ENCODE assay signal across 12 cellular contexts in the genomic region with DNA sequence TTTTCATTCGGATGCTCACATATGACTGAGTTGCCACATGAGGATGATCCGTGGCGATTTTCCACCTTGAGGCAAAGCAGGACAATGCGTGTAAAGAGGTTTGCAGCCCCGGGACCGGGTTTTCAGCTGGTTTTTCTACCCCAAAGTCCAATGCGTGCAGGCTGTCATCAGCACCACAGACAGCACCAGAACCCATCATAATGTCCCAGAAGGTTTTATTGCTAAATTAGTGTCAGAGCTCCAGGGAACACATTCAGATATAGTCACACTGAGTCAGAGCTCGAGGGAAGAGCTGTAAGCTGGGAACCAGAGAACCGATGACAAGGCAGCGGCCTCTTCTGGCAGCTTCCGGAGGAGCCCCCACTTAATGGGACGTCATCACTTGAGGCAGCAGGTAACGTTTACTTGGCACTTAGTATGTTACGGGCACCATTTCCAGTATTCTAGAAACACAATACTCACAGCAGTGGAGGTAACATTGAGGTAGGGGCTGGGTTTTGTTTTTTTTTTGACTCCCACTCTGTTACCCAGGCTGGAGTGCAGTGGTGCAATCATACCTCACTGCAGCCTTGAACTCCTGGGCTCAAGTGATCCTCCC. TPM values are rescaled to one million over a fixed set of nuclear protein-coding genes. Genes with fewer than 3 reads are reported as not detected.
DNase-seq lines count a peak whose midpoint lies in the region; FAIRE-seq and TF ChIP-seq lines count a peak whose summit lies in the region.
"Had no signal": no experiment of that assay in that cellular context is flagged by ENCODE, and none has a peak within 500 bp of the region (broad histone marks: within the 10 kb centered on the region; RNA-seq: fewer than 3 reads in every experiment).

No MANE protein-coding gene starts in this region.

- H4K5ac ChIP-seq in H1 (ENCODE audit: insufficient read length, low read depth, low read length), result no peak overlapping the region

- H3K23me2 ChIP-seq in H1 (ENCODE audit: low read depth, low read length), result no peaks in the 10 kb centered on the region

- H3K27ac Mint-ChIP-seq in type B pancreatic cell (no peak overlapping the region), nephron progenitor cell (no peak overlapping the region)
- H3K27ac Mint-ChIP-seq: activated B cell treated with CpG ODN at 0.5 μM for 24 hours; activated T-cell treated with anti-CD3 and anti-CD28 coated beads, Interleukin-2, amount 50 U/mL, for 72 hours had no signal

- H3K79me1 ChIP-seq in H1 (ENCODE audit: low read depth, low read length), result no peaks in the 10 kb centered on the region

- FAIRE-seq in H1 (lab: Jason Lieb, UNC), result no peak

- peak; percentile 49 to 60 for TF ChIP-seq RAD21 in H1 (IDR thresholded peaks at IDR 0.05 in 1 of 2, conservative IDR thresholded peaks at IDR 0.05 in 1 of 2; ENCODE audit: low read depth in 2 of 2, low read length in 2 of 2)

- no peak overlapping the region for H4K8ac ChIP-seq in H1 (ENCODE audit: extremely low read depth, insufficient read depth, low read length)

- H3K4me1 Mint-ChIP-seq in type B pancreatic cell (ENCODE audit: unreplicated experiment) (no peaks in the 10 kb centered on the region), nephron progenitor cell (peaks cover 23% of the 10 kb centered on the region)
- H3K4me1 Mint-ChIP-seq: activated B cell treated with CpG ODN at 0.5 μM for 24 hours had no signal

- no peak overlapping the region for H3K23ac ChIP-seq in H1 (ENCODE audit: insufficient read length)

- no peak for TF ChIP-seq EP300 in H1 (IDR thresholded peaks at IDR 0.05; ENCODE audit: borderline replicate concordance in 1 of 2, low read depth in 2 of 2, low read length in 2 of 2)

- POLR2A ChIA-PET in H1 (lab: Charles Lee; ENCODE audit: partially characterized antibody), result interaction anchor here (1.4 to 1.5 kb wide), 2 partner anchors 35 to 73 kb away, joined by 3 read pairs; no protein-coding TSS in a partner anchor

- H2BK15ac ChIP-seq in H1 (ENCODE audit: low read length), result no peak overlapping the region

- H3K4me2 ChIP-seq in H1 (ENCODE audit: insufficient read depth in 1 of 2, low read depth in 2 of 2, low read length in 2 of 2), result no peak overlapping the region

- DNase-seq in NCI-H2227 (lab: John Stamatoyannopoulos, UW; ENCODE audit: unreplicated experiment), result peak; percentile 48
- no peak for DNase-seq in NCI-H2227 treated with DMSO at 0.1 percent for 48 hours (lab: John Stamatoyannopoulos, UW)
- peak; percentile 25 for DNase-seq in NCI-H69 (lab: John Stamatoyannopoulos, UW)
- no peak for DNase-seq in H1 (ENCODE audit: low read depth in 1 of 2, low spot score in 2 of 2)
- DNase-seq in type B pancreatic cell (ENCODE audit: extremely low spot score, unreplicated experiment), result no peak
- no peak for DNase-seq in nephron progenitor cell
- DNase-seq in SHP77 treated with DMSO at 0.1 percent for 48 hours (lab: John Stamatoyannopoulos, UW), result no peak
- no peak for DNase-seq in activated CD8-positive, alpha-beta memory T cell treated with anti-CD3 and anti-CD28 coated beads for 24 hours
- DNase-seq: activated B cell treated with CpG ODN at 0.5 μM for 24 hours; activated T-cell treated with anti-CD3 and anti-CD28 coated beads, Interleukin-2, amount 50 U/mL, for 72 hours; DMS79; testis had no signal

- H3K79me2 ChIP-seq in H1 (ENCODE audit: control insufficient read depth in 1 of 2, insufficient read depth in 2 of 2, low read length in 2 of 2), result no peaks in the 10 kb centered on the region

- peaks cover 23% of the 10 kb centered on the region for H3K27me3 Mint-ChIP-seq in type B pancreatic cell
- peaks cover 35% of the 10 kb centered on the region for H3K27me3 Mint-ChIP-seq in nephron progenitor cell (ENCODE audit: low read depth, poor library complexity)

- no peak overlapping the region for H3K4me3 Mint-ChIP-seq in type B pancreatic cell
- H3K4me3 Mint-ChIP-seq in nephron progenitor cell, result no peak overlapping the region
- H3K4me3 Mint-ChIP-seq: activated B cell treated with CpG ODN at 0.5 μM for 24 hours; activated T-cell treated with anti-CD3 and anti-CD28 coated beads, Interleukin-2, amount 50 U/mL, for 72 hours had no signal

- no peak overlapping the region for H2AK5ac ChIP-seq in H1 (ENCODE audit: low read depth, low read length)

- no peaks in the 10 kb centered on the region for H3K9me3 ChIP-seq in H1 (ENCODE audit: insufficient read depth in 2 of 2, low read depth in 1 of 2, low read length in 1 of 2)
- H3K9me3 ChIP-seq: testis had no signal

- no peak overlapping the region for H3K18ac ChIP-seq in H1 (ENCODE audit: extremely low read depth, low read length)

- no peak overlapping the region for H2BK20ac ChIP-seq in H1 (ENCODE audit: low read length)

- H3K14ac ChIP-seq in H1 (ENCODE audit: insufficient read length), result no peak overlapping the region

- no peak overlapping the region for H2BK120ac ChIP-seq in H1 (replicated peaks; ENCODE audit: low read depth, low read length)

- H3K9ac ChIP-seq in H1 (replicated peaks in 1 of 4; ENCODE audit: extremely low read depth in 1 of 4, low read depth in 3 of 4, low read length in 3 of 4), result no peak overlapping the region; a peak in 1 of 7 replicates

- no peak overlapping the region for H2BK5ac ChIP-seq in H1 (ENCODE audit: low read depth, low read length)

- H3K36me3 Mint-ChIP-seq in type B pancreatic cell, result no peaks in the 10 kb centered on the region
- no peaks in the 10 kb centered on the region for H3K36me3 Mint-ChIP-seq in nephron progenitor cell (ENCODE audit: low read depth)

- no peak overlapping the region for H4K91ac ChIP-seq in H1 (replicated peaks; ENCODE audit: insufficient read length, low read length)

- no peak overlapping the region for H3K4me3 ChIP-seq in H1 (ENCODE audit: extremely low read depth in 1 of 4, insufficient read depth in 2 of 4, low read depth in 3 of 4, low read length in 4 of 4)
- H3K4me3 ChIP-seq: testis had no signal

- no peaks in the 10 kb centered on the region for H3K36me3 ChIP-seq in H1 (ENCODE audit: control insufficient read depth in 2 of 4, insufficient read depth in 4 of 4, low read length in 3 of 4)

- WGBS in H1 (ENCODE audit: extremely low coverage in 1 of 2, insufficient coverage in 1 of 2, insufficient read length in 1 of 2, insufficient replicate concordance in 2 of 2, low coverage in 1 of 2, low lambda C conversion rate in 2 of 2, missing lambda C conversion rate in 1 of 2), 2 experiments, result 84% methylated on average over 14 of the region's 14 CpGs; no CpG with 5 or more reads in 1 of the 2 experiments

- no peaks in the 10 kb centered on the region; a peak in 1 of 7 replicates for H3K4me1 ChIP-seq in H1 (replicated peaks in 1 of 4; ENCODE audit: control insufficient read depth in 3 of 4, insufficient read depth in 4 of 4, low read length in 3 of 4)
- H3K4me1 ChIP-seq: testis had no signal

- no peak overlapping the region for H3K56ac ChIP-seq in H1 (replicated peaks; ENCODE audit: insufficient read length, low read depth, low read length)

- TF ChIP-seq POLR2A in H1 (IDR thresholded peaks at IDR 0.05; ENCODE audit: control extremely low read depth in 1 of 2, low read depth in 2 of 2, low read length in 2 of 2), result no peak

- TF ChIP-seq CTCF in H1 (IDR thresholded peaks at IDR 0.05; ENCODE audit: control extremely low read depth in 1 of 3, insufficient read depth in 1 of 3, low read depth in 1 of 3, low read length in 3 of 3), result peak; percentile 35 to 54 (median 49)
- TF ChIP-seq CTCF in type B pancreatic cell (conservative IDR thresholded peaks at IDR 0.05), result peak; percentile 23
- TF ChIP-seq CTCF in nephron progenitor cell (IDR thresholded peaks at IDR 0.05), result no peak

- no peaks in the 10 kb centered on the region for H3K9me3 Mint-ChIP-seq in type B pancreatic cell
- no peaks in the 10 kb centered on the region for H3K9me3 Mint-ChIP-seq in nephron progenitor cell
- H3K9me3 Mint-ChIP-seq: activated B cell treated with CpG ODN at 0.5 μM for 24 hours; activated T-cell treated with anti-CD3 and anti-CD28 coated beads, Interleukin-2, amount 50 U/mL, for 72 hours had no signal

- CTCF ChIA-PET in H1 (lab: Charles Lee; ENCODE audit: partially characterized antibody), result interaction anchor here (0.8 to 28.8 kb wide), 13 partner anchors 9 to 89 kb away, joined by 3 to 625 read pairs (median 4); partner anchors contain the start of genes ALG1 and NAGPA

- H3K27ac ChIP-seq in H1 (ENCODE audit: low read depth, low read length), result no peak overlapping the region
- H3K27ac ChIP-seq: testis had no signal

- no peaks in the 10 kb centered on the region for H3K27me3 ChIP-seq in H1 (replicated peaks in 1 of 4; ENCODE audit: control insufficient read depth in 3 of 4, extremely low read depth in 1 of 4, insufficient read depth in 3 of 4, low read length in 3 of 4)
- H3K27me3 ChIP-seq: testis had no signal

- no peak overlapping the region for H2BK12ac ChIP-seq in H1 (ENCODE audit: low read depth, low read length)

- no peak overlapping the region for H3K4ac ChIP-seq in H1 (replicated peaks; ENCODE audit: insufficient read length, low read depth, low read length)

- no peaks in the 10 kb centered on the region for H4K20me1 ChIP-seq in H1 (replicated peaks in 1 of 2; ENCODE audit: control insufficient read depth in 1 of 2, insufficient read depth in 2 of 2, low read length in 2 of 2)

- H2AFZ ChIP-seq in H1 (ENCODE audit: low read length), result no peak overlapping the region

RNA-seq across cellular contexts. Expression of gene NAGPA, which starts 8.9 kb away (rescaled TPM):
- total RNA-seq in H1 (2021; fragmentation: NEBNext Ultra II Directional; extraction: Animal tissue kit (Norgen Biotek cat#: 25700)), result 13.2 and 13.6 TPM in 2 replicates
- polyA plus RNA-seq in H1 (2011; rRNA removed), result 10.1 and 13.6 TPM in 2 replicates
- 11.1 TPM for polyA plus RNA-seq in H1 (2011; cell fraction: cytosol; rRNA removed)
- polyA plus RNA-seq in H1 (2011; cell fraction: nucleus; rRNA removed), result 22.2 TPM
- 6.7 to 12.4 TPM (median 10.6 TPM) in 4 replicates for polyA plus RNA-seq in H1 (2012, experiment 1 of 2)
- polyA plus RNA-seq in H1 (2012, experiment 2 of 2), result 7.6 TPM
- 11.8 TPM for polyA plus RNA-seq in H1 (2013, experiment 1 of 2)
- 10.6 TPM for polyA plus RNA-seq in H1 (2013, experiment 2 of 2)
- polyA minus RNA-seq in H1 (2011; rRNA and poly(A)+ RNA removed), result 6.0 and 7.2 TPM in 2 replicates
- 4.6 TPM for polyA minus RNA-seq in H1 (2011; cell fraction: cytosol; rRNA and poly(A)+ RNA removed)
- polyA minus RNA-seq in H1 (2011; cell fraction: nucleus; rRNA and poly(A)+ RNA removed), result 10.6 TPM
- total RNA-seq in type B pancreatic cell (ENCODE audit: low replicate concordance), result 16.8 and 18.0 TPM in 2 replicates

RNA-seq across cellular contexts. Expression of gene C16orf89, which starts 23.1 kb away (rescaled TPM):
- total RNA-seq in H1 (2021; fragmentation: NEBNext Ultra II Directional; extraction: Animal tissue kit (Norgen Biotek cat#: 25700)), result 6.7 and 10.6 TPM in 2 replicates
- 9.9 and 11.0 TPM in 2 replicates for polyA plus RNA-seq in H1 (2011; rRNA removed)
- polyA plus RNA-seq in H1 (2011; cell fraction: cytosol; rRNA removed), result 11.4 TPM
- 6.9 TPM for polyA plus RNA-seq in H1 (2011; cell fraction: nucleus; rRNA removed)
- 4.8 to 10.2 TPM (median 9.6 TPM) in 4 replicates for polyA plus RNA-seq in H1 (2012, experiment 1 of 2)
- 21.5 TPM for polyA plus RNA-seq in H1 (2012, experiment 2 of 2)
- polyA plus RNA-seq in H1 (2013, experiment 1 of 2), result 10.1 TPM
- polyA plus RNA-seq in H1 (2013, experiment 2 of 2), result 15.1 TPM
- 5.7 and 7.5 TPM in 2 replicates for polyA minus RNA-seq in H1 (2011; rRNA and poly(A)+ RNA removed)
- 5.3 TPM for polyA minus RNA-seq in H1 (2011; cell fraction: cytosol; rRNA and poly(A)+ RNA removed)
- 7.6 TPM for polyA minus RNA-seq in H1 (2011; cell fraction: nucleus; rRNA and poly(A)+ RNA removed)
- 0.75 and 2.1 TPM in 2 replicates for total RNA-seq in type B pancreatic cell (ENCODE audit: low replicate concordance)
- total RNA-seq: activated B cell treated with CpG ODN at 0.5 μM for 24 hours; activated T-cell treated with anti-CD3 and anti-CD28 coated beads, Interleukin-2, amount 50 U/mL, for 72 hours had no signal

RNA-seq across cellular contexts. Expression of gene ALG1, which starts 29.0 kb away (rescaled TPM):
- 34.8 and 35.7 TPM in 2 replicates for total RNA-seq in H1 (2021; fragmentation: NEBNext Ultra II Directional; extraction: Animal tissue kit (Norgen Biotek cat#: 25700))
- 45.7 and 46.5 TPM in 2 replicates for polyA plus RNA-seq in H1 (2011; rRNA removed)
- polyA plus RNA-seq in H1 (2011; cell fraction: cytosol; rRNA removed), result 42.0 TPM
- polyA plus RNA-seq in H1 (2011; cell fraction: nucleus; rRNA removed), result 51.3 TPM
- 24.1 to 36.4 TPM (median 33.7 TPM) in 4 replicates for polyA plus RNA-seq in H1 (2012, experiment 1 of 2)
- 47.3 TPM for polyA plus RNA-seq in H1 (2012, experiment 2 of 2)
- polyA plus RNA-seq in H1 (2013, experiment 1 of 2), result 48.4 TPM
- polyA plus RNA-seq in H1 (2013, experiment 2 of 2), result 53.2 TPM
- 81.3 and 93.9 TPM in 2 replicates for polyA minus RNA-seq in H1 (2011; rRNA and poly(A)+ RNA removed)
- 18.3 TPM for polyA minus RNA-seq in H1 (2011; cell fraction: cytosol; rRNA and poly(A)+ RNA removed)
- 43.5 TPM for polyA minus RNA-seq in H1 (2011; cell fraction: nucleus; rRNA and poly(A)+ RNA removed)
- total RNA-seq in type B pancreatic cell (ENCODE audit: low replicate concordance), result 30.4 and 31.0 TPM in 2 replicates

RNA-seq across cellular contexts. Expression of gene EEF2KMT, which starts 54.9 kb away (rescaled TPM):
- 30.8 and 35.8 TPM in 2 replicates for total RNA-seq in H1 (2021; fragmentation: NEBNext Ultra II Directional; extraction: Animal tissue kit (Norgen Biotek cat#: 25700))
- 37.0 and 52.6 TPM in 2 replicates for polyA plus RNA-seq in H1 (2011; rRNA removed)
- 29.7 TPM for polyA plus RNA-seq in H1 (2011; cell fraction: cytosol; rRNA removed)
- 46.0 TPM for polyA plus RNA-seq in H1 (2011; cell fraction: nucleus; rRNA removed)
- 24.0 to 30.6 TPM (median 26.5 TPM) in 4 replicates for polyA plus RNA-seq in H1 (2012, experiment 1 of 2)
- 28.6 TPM for polyA plus RNA-seq in H1 (2012, experiment 2 of 2)
- 16.5 TPM for polyA plus RNA-seq in H1 (2013, experiment 1 of 2)
- polyA plus RNA-seq in H1 (2013, experiment 2 of 2), result 16.8 TPM
- 19.9 and 26.2 TPM in 2 replicates for polyA minus RNA-seq in H1 (2011; rRNA and poly(A)+ RNA removed)
- polyA minus RNA-seq in H1 (2011; cell fraction: cytosol; rRNA and poly(A)+ RNA removed), result 13.4 TPM
- 26.9 TPM for polyA minus RNA-seq in H1 (2011; cell fraction: nucleus; rRNA and poly(A)+ RNA removed)
- total RNA-seq in type B pancreatic cell (ENCODE audit: low replicate concordance), result 10.1 and 16.5 TPM in 2 replicates

Comparison
In these comparisons a context has a peak if more than half of its experiments do, and no peak if none do; other contexts are left out.
1. DNase-seq: peak in NCI-H2227 (single experiment) and NCI-H69 (single experiment); none in NCI-H2227 treated with DMSO at 0.1 percent for 48 hours (single experiment), H1 (0 of 2), type B pancreatic cell (single experiment), nephron progenitor cell (single experiment), SHP77 treated with DMSO at 0.1 percent for 48 hours (single experiment) and activated CD8-positive, alpha-beta memory T cell treated with anti-CD3 and anti-CD28 coated beads for 24 hours (single experiment).